23 cellular contexts compared by ENCODE assay signal in genomic region chr2:45872211-45872610, GRCh38.
DNase-seq lines count a peak whose midpoint lies in the region; ATAC-seq and TF ChIP-seq lines count a peak whose summit lies in the region.
"Had no signal": no experiment of that assay in that cellular context is flagged by ENCODE, and none has a peak within 500 bp of the region (broad histone marks: within the 10 kb centered on the region; RNA-seq: fewer than 3 reads in every experiment).

No MANE protein-coding gene starts in this region.

- H3K4me1 Mint-ChIP-seq in activated naive CD4-positive, alpha-beta T cell treated with anti-CD3 and anti-CD28 coated beads, Interleukin-2, amount 10 ng/mL, durations not matched to agents 7 days and 5 days, result peaks cover 19% of the 10 kb centered on the region
- H3K4me1 Mint-ChIP-seq in activated T-helper 2 cell treated with anti-CD3 and anti-CD28 coated beads, Interferon-gamma antibody, Interleukin-2, Interleukin-4, amounts not matched to agents 10 μg/mL and 5 μg/mL and 100 μg/mL, durations not matched to agents 14 hours and 24 hours and 36 hours (ENCODE audit: low read depth), result peaks cover 25% of the 10 kb centered on the region

- no peaks in the 10 kb centered on the region for H3K36me3 ChIP-seq in trophoblast cell (ENCODE audit: control insufficient read depth in 1 of 2, insufficient read depth in 2 of 2, low read length in 2 of 2)
- H3K36me3 ChIP-seq in esophagus muscularis mucosa, result no peaks in the 10 kb centered on the region
- H3K36me3 ChIP-seq: uterus had no signal

- no peak for DNase-seq in activated naive CD4-positive, alpha-beta T cell treated with anti-CD3 and anti-CD28 coated beads, Interleukin-2, amount 50 U/mL, for 72 hours (ENCODE audit: low spot score in 2 of 2)
- DNase-seq in activated naive CD4-positive, alpha-beta T cell treated with anti-CD3 and anti-CD28 coated beads, Interleukin-2, amount 10 ng/mL, durations not matched to agents 7 days and 5 days, result no peak
- no peak for DNase-seq in activated T-helper 2 cell treated with anti-CD3 and anti-CD28 coated beads, Interferon-gamma antibody, Interleukin-2, Interleukin-4, amounts not matched to agents 10 μg/mL and 5 μg/mL and 100 μg/mL, durations not matched to agents 14 hours and 24 hours and 36 hours (ENCODE audit: low spot score)
- DNase-seq in kidney tubule cell (ENCODE audit: low spot score) (peak; percentile 86), NCI-H2196 treated with DMSO at 0.1 percent for 48 hours (lab: John Stamatoyannopoulos, UW; ENCODE audit: unreplicated experiment) (no peak), trophoblast cell (no peak), esophagus muscularis mucosa (ENCODE audit: extremely low spot score) (no peak)
- DNase-seq: activated CD4-positive, alpha-beta T cell treated with anti-CD3 and anti-CD28 coated beads, Interleukin-2, amount 50 U/mL, for 48 hours; activated T-cell treated with anti-CD3 and anti-CD28 coated beads, Interleukin-2, amount 50 U/mL, for 4 hours; DMS153; NCI-H1105; NCI-H2107; NCI-H526 treated with DMSO at 0.1 percent for 48 hours; OCI-M1; psoas muscle; SIG-M5; spleen; stimulated activated CD4-positive, alpha-beta T cell treated with anti-CD3 and anti-CD28 coated beads, Interleukin-4, amount 100 ng/mL, for 4 hours; T-cell; uterus had no signal

- no peak for TF ChIP-seq EP300 in esophagus muscularis mucosa (IDR thresholded peaks at IDR 0.05)

- CTCF ChIA-PET in activated naive CD4-positive, alpha-beta T cell treated with anti-CD3 and anti-CD28 coated beads, Interleukin-2, amount 10 ng/mL, durations not matched to agents 7 days and 5 days (lab: Charles Lee), result no interaction called here

- H3K4ac ChIP-seq in trophoblast cell (ENCODE audit: low read depth, low read length), result no peak overlapping the region

- no peak overlapping the region for H2BK5ac ChIP-seq in trophoblast cell (ENCODE audit: low read depth, low read length, poor library complexity)

- peaks cover 10 to 11% of the 10 kb centered on the region in 2 donors for H3K9me3 Mint-ChIP-seq in activated naive CD4-positive, alpha-beta T cell treated with anti-CD3 and anti-CD28 coated beads, Interleukin-2, amount 50 U/mL, for 72 hours
- peaks cover 7% of the 10 kb centered on the region for H3K9me3 Mint-ChIP-seq in activated naive CD4-positive, alpha-beta T cell treated with anti-CD3 and anti-CD28 coated beads, Interleukin-2, amount 10 ng/mL, durations not matched to agents 7 days and 5 days
- peaks cover 16% of the 10 kb centered on the region for H3K9me3 Mint-ChIP-seq in activated T-helper 2 cell treated with anti-CD3 and anti-CD28 coated beads, Interferon-gamma antibody, Interleukin-2, Interleukin-4, amounts not matched to agents 10 μg/mL and 5 μg/mL and 100 μg/mL, durations not matched to agents 14 hours and 24 hours and 36 hours

- WGBS in trophoblast cell (ENCODE audit: extremely low coverage, insufficient coverage, insufficient read length), result no CpG with 5 or more reads among the region's 5 CpGs
- 91% methylated on average over 5 of the region's 5 CpGs for WGBS in esophagus muscularis mucosa

- intact Hi-C loops in activated T-helper 2 cell treated with anti-CD3 and anti-CD28 coated beads, Interferon-gamma antibody, Interleukin-2, Interleukin-4, amounts not matched to agents 10 μg/mL and 5 μg/mL and 100 μg/mL, durations not matched to agents 14 hours and 24 hours and 36 hours (cut with micrococcal nuclease), result no loop called here
- intact Hi-C loops in esophagus muscularis mucosa (cut with DNase I), result no loop called here

- no peak for TF ChIP-seq POLR2A in esophagus muscularis mucosa (IDR thresholded peaks at IDR 0.05; ENCODE audit: low read depth)

- no peak overlapping the region for H2BK120ac ChIP-seq in trophoblast cell (ENCODE audit: insufficient read depth, low read length, poor library complexity)

- H3K79me1 ChIP-seq in trophoblast cell (ENCODE audit: low read length), result no peaks in the 10 kb centered on the region

- H3K18ac ChIP-seq in trophoblast cell (ENCODE audit: low read length), result no peak overlapping the region

- H3K27ac Mint-ChIP-seq in activated naive CD4-positive, alpha-beta T cell treated with anti-CD3 and anti-CD28 coated beads, Interleukin-2, amount 50 U/mL, for 72 hours, result peak overlapping the region; percentile 13
- H3K27ac Mint-ChIP-seq in activated naive CD4-positive, alpha-beta T cell treated with anti-CD3 and anti-CD28 coated beads, Interleukin-2, amount 10 ng/mL, durations not matched to agents 7 days and 5 days, result no peak overlapping the region
- peak overlapping the region; percentile 17 for H3K27ac Mint-ChIP-seq in activated T-helper 2 cell treated with anti-CD3 and anti-CD28 coated beads, Interferon-gamma antibody, Interleukin-2, Interleukin-4, amounts not matched to agents 10 μg/mL and 5 μg/mL and 100 μg/mL, durations not matched to agents 14 hours and 24 hours and 36 hours
- H3K27ac Mint-ChIP-seq: activated naive CD8-positive, alpha-beta T cell; neural progenitor cell; T-cell had no signal

- H4K91ac ChIP-seq in trophoblast cell (ENCODE audit: low read depth, low read length), result no peak overlapping the region

- no peak overlapping the region for H3K9ac ChIP-seq in trophoblast cell (ENCODE audit: low read length)
- H3K9ac ChIP-seq: neural progenitor cell had no signal

- no peak overlapping the region for H3K14ac ChIP-seq in trophoblast cell (ENCODE audit: low read length)

- no peak for ATAC-seq in activated naive CD4-positive, alpha-beta T cell treated with anti-CD3 and anti-CD28 coated beads, Interleukin-2, amount 50 U/mL, for 72 hours
- no peak for ATAC-seq in GM21576 (IDR thresholded peaks at IDR 0.05; ENCODE audit: unreplicated experiment)
- ATAC-seq: activated T-cell treated with anti-CD3 and anti-CD28 coated beads, Interleukin-2, amount 50 U/mL, for 4 hours; psoas muscle; T-cell had no signal

- H4K8ac ChIP-seq in trophoblast cell (ENCODE audit: low read depth, low read length), result no peak overlapping the region

- no peaks in the 10 kb centered on the region for H3K27me3 ChIP-seq in trophoblast cell (ENCODE audit: insufficient read depth, low read length)
- no peaks in the 10 kb centered on the region for H3K27me3 ChIP-seq in esophagus muscularis mucosa
- H3K27me3 ChIP-seq: neural progenitor cell, spleen, uterus had no signal

- no peaks in the 10 kb centered on the region for H3K79me2 ChIP-seq in trophoblast cell (ENCODE audit: control insufficient read depth, insufficient read depth, low read length, poor library complexity)

- no peak overlapping the region for H3K23ac ChIP-seq in trophoblast cell (ENCODE audit: low read length)

- no peak for TF ChIP-seq CTCF in esophagus muscularis mucosa (IDR thresholded peaks at IDR 0.05)

- H3K4me3 ChIP-seq in trophoblast cell (ENCODE audit: low read depth, low read length) (no peak overlapping the region), esophagus muscularis mucosa (no peak overlapping the region)
- H3K4me3 ChIP-seq: neural progenitor cell, psoas muscle, spleen, uterus had no signal

- peaks cover 18 to 24% of the 10 kb centered on the region in 2 donors for H3K36me3 Mint-ChIP-seq in activated naive CD4-positive, alpha-beta T cell treated with anti-CD3 and anti-CD28 coated beads, Interleukin-2, amount 50 U/mL, for 72 hours
- H3K36me3 Mint-ChIP-seq in activated naive CD4-positive, alpha-beta T cell treated with anti-CD3 and anti-CD28 coated beads, Interleukin-2, amount 10 ng/mL, durations not matched to agents 7 days and 5 days, result peaks cover 1% of the 10 kb centered on the region
- H3K36me3 Mint-ChIP-seq in activated T-helper 2 cell treated with anti-CD3 and anti-CD28 coated beads, Interferon-gamma antibody, Interleukin-2, Interleukin-4, amounts not matched to agents 10 μg/mL and 5 μg/mL and 100 μg/mL, durations not matched to agents 14 hours and 24 hours and 36 hours (ENCODE audit: low read depth), result peaks cover 12% of the 10 kb centered on the region
- H3K36me3 Mint-ChIP-seq: neural progenitor cell had no signal

- no peak overlapping the region for H2BK12ac ChIP-seq in trophoblast cell (ENCODE audit: low read length)

- H3K4me3 Mint-ChIP-seq in activated naive CD4-positive, alpha-beta T cell treated with anti-CD3 and anti-CD28 coated beads, Interleukin-2, amount 10 ng/mL, durations not matched to agents 7 days and 5 days, result no peak overlapping the region
- H3K4me3 Mint-ChIP-seq in activated T-helper 2 cell treated with anti-CD3 and anti-CD28 coated beads, Interferon-gamma antibody, Interleukin-2, Interleukin-4, amounts not matched to agents 10 μg/mL and 5 μg/mL and 100 μg/mL, durations not matched to agents 14 hours and 24 hours and 36 hours (ENCODE audit: low read depth), result no peak overlapping the region
- H3K4me3 Mint-ChIP-seq: activated naive CD8-positive, alpha-beta T cell; activated T-cell treated with anti-CD3 and anti-CD28 coated beads, Interleukin-2, amount 50 U/mL, for 4 hours; neural progenitor cell; T-cell had no signal

- H3K4me1 ChIP-seq in trophoblast cell (ENCODE audit: control insufficient read depth in 1 of 2, insufficient read depth in 2 of 2, low read length in 2 of 2), result no peaks in the 10 kb centered on the region
- peaks cover 16 to 27% (median 19%) of the 10 kb centered on the region in 4 donors for H3K4me1 ChIP-seq in esophagus muscularis mucosa
- H3K4me1 ChIP-seq: neural progenitor cell had no signal

- H3K27ac ChIP-seq in trophoblast cell (ENCODE audit: low read depth, low read length) (no peak overlapping the region), esophagus muscularis mucosa (replicated peaks in 1 of 4) (no peak overlapping the region)
- H3K27ac ChIP-seq: neural progenitor cell, psoas muscle, spleen, uterus had no signal

- H3K9me3 ChIP-seq in trophoblast cell (ENCODE audit: insufficient read depth, low read depth, low read length), result no peaks in the 10 kb centered on the region
- H3K9me3 ChIP-seq in esophagus muscularis mucosa, result peaks cover 0 to 14% (median 8%) of the 10 kb centered on the region in 4 donors

- H4K12ac ChIP-seq in trophoblast cell (ENCODE audit: low read depth, low read length), result no peak overlapping the region

- no peak overlapping the region for H2AK5ac ChIP-seq in trophoblast cell (ENCODE audit: low read length)

- no peak overlapping the region for H2AFZ ChIP-seq in trophoblast cell (ENCODE audit: insufficient read depth, low read length, poor library complexity)
- H2AFZ ChIP-seq: neural progenitor cell had no signal

- no peak overlapping the region for H3K4me2 ChIP-seq in trophoblast cell (ENCODE audit: low read length)
- H3K4me2 ChIP-seq: neural progenitor cell had no signal

- H3K27me3 Mint-ChIP-seq in activated naive CD4-positive, alpha-beta T cell treated with anti-CD3 and anti-CD28 coated beads, Interleukin-2, amount 10 ng/mL, durations not matched to agents 7 days and 5 days, result no peaks in the 10 kb centered on the region
- no peaks in the 10 kb centered on the region for H3K27me3 Mint-ChIP-seq in activated T-helper 2 cell treated with anti-CD3 and anti-CD28 coated beads, Interferon-gamma antibody, Interleukin-2, Interleukin-4, amounts not matched to agents 10 μg/mL and 5 μg/mL and 100 μg/mL, durations not matched to agents 14 hours and 24 hours and 36 hours (ENCODE audit: low read depth)
- H3K27me3 Mint-ChIP-seq: activated naive CD8-positive, alpha-beta T cell; T-cell had no signal
